29 cellular contexts compared by ENCODE assay signal in genomic region chr15:76829939-76830338, GRCh38.
"Had no signal": no experiment of that assay in that cellular context is flagged by ENCODE, and none has a peak within 500 bp of the region (broad histone marks: within the 10 kb centered on the region; RNA-seq: fewer than 3 reads in every experiment).

No MANE protein-coding gene starts in this region.

- H3K9me3 Mint-ChIP-seq: natural killer cell had no signal

- FAIRE-seq: small intestine had no signal

- H2AFZ ChIP-seq: neural progenitor cell, parathyroid adenoma had no signal

- H3K27ac ChIP-seq: neural progenitor cell, ovary, parathyroid adenoma, psoas muscle, right lobe of liver, sigmoid colon, suprapubic skin, testis, tibial artery, transverse colon, upper lobe of right lung, uterus had no signal

- H3K36me3 ChIP-seq: neural progenitor cell, ovary, right lobe of liver, sigmoid colon, suprapubic skin, transverse colon, upper lobe of right lung, uterus had no signal

- H3K4me2 ChIP-seq: neural progenitor cell had no signal

- H3K36me3 Mint-ChIP-seq: natural killer cell had no signal

- H3K27me3 Mint-ChIP-seq: progenitor cell of endocrine pancreas; stimulated activated memory B cell treated with anti-CD40 and anti-IgM and Interleukin-4, amounts not matched to agents 10 μg/mL and 1 μg/mL and 100 μg/mL, for 72 hours; stimulated activated naive CD8-positive, alpha-beta T cell treated with anti-CD3 and anti-CD28 coated beads, Interleukin-15, amount 100 ng/mL, for 72 hours; type B pancreatic cell had no signal

- H3K4me3 ChIP-seq: neural progenitor cell, ovary, psoas muscle, right lobe of liver, sigmoid colon, suprapubic skin, testis, tibial artery, transverse colon, upper lobe of right lung, uterus had no signal

- ATAC-seq: natural killer cell; psoas muscle; right cardiac atrium; right lobe of liver; stimulated activated memory B cell treated with anti-CD40 and anti-IgM and Interleukin-4, amounts not matched to agents 10 μg/mL and 1 μg/mL and 100 μg/mL, for 72 hours; stimulated activated naive CD8-positive, alpha-beta T cell treated with anti-CD3 and anti-CD28 coated beads, Interleukin-15, amount 100 ng/mL, for 72 hours; stimulated activated naive CD8-positive, alpha-beta T cell treated with anti-CD3 and anti-CD28 coated beads, Interleukin-15, Interleukin-2, amounts not matched to agents 100 U/mL and 50 U/mL, for 24 hours; upper lobe of right lung had no signal

- DNase-seq: natural killer cell; occipital lobe; ovary; posterior cingulate gyrus; psoas muscle; right cardiac atrium; right lobe of liver; sigmoid colon; small intestine; stimulated activated CD4-positive, alpha-beta T cell treated with anti-CD3 and anti-CD28 coated beads, Interleukin-15, amount 100 ng/mL, for 24 hours; stimulated activated CD4-positive, alpha-beta T cell treated with anti-CD3 and anti-CD28 coated beads, Interleukin-2, amount 100 ng/mL, for 24 hours; stimulated activated CD4-positive, alpha-beta T cell treated with anti-CD3 and anti-CD28 coated beads, Interleukin-2, amount 100 ng/mL, for 48 hours; stimulated activated CD4-positive, alpha-beta T cell treated with anti-CD3 and anti-CD28 coated beads, Interleukin-4, amount 100 ng/mL, for 24 hours; stimulated activated naive CD4-positive, alpha-beta T cell; stimulated activated naive CD8-positive, alpha-beta T cell treated with anti-CD3 and anti-CD28 coated beads, Interleukin-15, amount 100 ng/mL, for 72 hours; stimulated activated naive CD8-positive, alpha-beta T cell treated with anti-CD3 and anti-CD28 coated beads, Interleukin-15, Interleukin-2, amounts not matched to agents 100 U/mL and 50 U/mL, for 24 hours; substantia nigra; testis; tibial artery; transverse colon; upper lobe of right lung; uterus had no signal

- H3K27ac Mint-ChIP-seq: natural killer cell; nephron; neural progenitor cell; progenitor cell of endocrine pancreas; stimulated activated memory B cell treated with anti-CD40 and anti-IgM and Interleukin-4, amounts not matched to agents 10 μg/mL and 1 μg/mL and 100 μg/mL, for 72 hours; stimulated activated naive CD8-positive, alpha-beta T cell treated with anti-CD3 and anti-CD28 coated beads, Interleukin-15, amount 100 ng/mL, for 72 hours; type B pancreatic cell had no signal

- H3K9ac ChIP-seq: neural progenitor cell, parathyroid adenoma had no signal

- H3K4me1 ChIP-seq: neural progenitor cell, parathyroid adenoma, psoas muscle, right lobe of liver, sigmoid colon, suprapubic skin, testis, tibial artery, transverse colon, upper lobe of right lung, uterus had no signal

- H3K4me3 Mint-ChIP-seq: natural killer cell; nephron; neural progenitor cell; stimulated activated memory B cell treated with anti-CD40 and anti-IgM and Interleukin-4, amounts not matched to agents 10 μg/mL and 1 μg/mL and 100 μg/mL, for 72 hours; stimulated activated naive CD8-positive, alpha-beta T cell treated with anti-CD3 and anti-CD28 coated beads, Interleukin-15, amount 100 ng/mL, for 72 hours; type B pancreatic cell had no signal

- H3K9me3 ChIP-seq: ovary, psoas muscle, right lobe of liver, sigmoid colon, suprapubic skin, testis, tibial artery, upper lobe of right lung had no signal

- H3K27me3 ChIP-seq: neural progenitor cell, ovary, right lobe of liver, sigmoid colon, suprapubic skin, testis, tibial artery, transverse colon, upper lobe of right lung, uterus had no signal

- H3K4me1 Mint-ChIP-seq: nephron, neural progenitor cell had no signal
